Comparison of ENCODE assay signal across 10 cellular contexts in genomic region chr1:15760520-15761211, GRCh38. TPM values are rescaled to one million over a fixed set of nuclear protein-coding genes. Genes with fewer than 3 reads are reported as not detected.
A peak's percentile ranks its signal among the peaks of the same experiment; 100 is the strongest.
DNase-seq lines count a peak whose midpoint lies in the region; ATAC-seq and TF ChIP-seq lines count a peak whose summit lies in the region.
"Had no signal": no experiment of that assay in that cellular context is flagged by ENCODE, and none has a peak within 500 bp of the region (broad histone marks: within the 10 kb centered on the region; RNA-seq: fewer than 3 reads in every experiment).

No MANE protein-coding gene starts in this region.

- no peak overlapping the region for H2AFZ ChIP-seq in mesenchymal stem cell (ENCODE audit: low read depth, low read length)

- no peak overlapping the region for H2BK5ac ChIP-seq in mesenchymal stem cell (ENCODE audit: low read depth, low read length, poor library complexity, severe bottlenecking)

- H3K9me3 Mint-ChIP-seq in endothelial cell (ENCODE audit: unreplicated experiment): no peaks in the 10 kb centered on the region
- H3K9me3 Mint-ChIP-seq: activated naive CD4-positive, alpha-beta T cell treated with anti-CD3 and anti-CD28 coated beads, Interleukin-2, amount 10 ng/mL, durations not matched to agents 7 days and 5 days had no signal

- H3K9ac ChIP-seq in mesenchymal stem cell (ENCODE audit: low read length): peak overlapping the region; percentile 62

- no peaks in the 10 kb centered on the region for H3K9me3 ChIP-seq in mesenchymal stem cell (ENCODE audit: control insufficient read depth, low read length)

- peaks cover 0 to 2% of the 10 kb centered on the region in 2 experiments for H3K27me3 ChIP-seq in mesenchymal stem cell (ENCODE audit: control insufficient read depth in 1 of 2, insufficient read depth in 1 of 2, low read length in 2 of 2)

- H3K36me3 Mint-ChIP-seq in endothelial cell (ENCODE audit: low read depth, unreplicated experiment): peaks cover 27% of the 10 kb centered on the region
- H3K36me3 Mint-ChIP-seq: activated naive CD4-positive, alpha-beta T cell treated with anti-CD3 and anti-CD28 coated beads, Interleukin-2, amount 10 ng/mL, durations not matched to agents 7 days and 5 days had no signal

- H3K18ac ChIP-seq in mesenchymal stem cell (ENCODE audit: low read depth in 1 of 2, low read length in 2 of 2): peak overlapping the region; percentile 12 to 91

- peak overlapping the region; percentile 66 for H4K8ac ChIP-seq in mesenchymal stem cell (ENCODE audit: low read length)

- H3K4me3 ChIP-seq in mesenchymal stem cell (ENCODE audit: insufficient read depth in 1 of 2, low read depth in 1 of 2, low read length in 2 of 2) (peak overlapping the region; percentile 50), urinary bladder (ENCODE audit: low read depth, low read length) (no peak overlapping the region)

- peak overlapping the region; percentile 82 for H3K27ac ChIP-seq in mesenchymal stem cell (ENCODE audit: low read length, poor library complexity, severe bottlenecking)
- peak overlapping the region; percentile 78 for H3K27ac ChIP-seq in urinary bladder (ENCODE audit: low read depth)

- peak overlapping the region; percentile 62 for H3K4me2 ChIP-seq in mesenchymal stem cell (ENCODE audit: low read length, poor library complexity, severe bottlenecking)

- H3K27ac Mint-ChIP-seq in endothelial cell (ENCODE audit: unreplicated experiment): peak overlapping the region; percentile 91
- H3K27ac Mint-ChIP-seq: activated naive CD4-positive, alpha-beta T cell treated with anti-CD3 and anti-CD28 coated beads, Interleukin-2, amount 10 ng/mL, durations not matched to agents 7 days and 5 days had no signal

- H3K4me1 Mint-ChIP-seq in endothelial cell (ENCODE audit: unreplicated experiment): peaks cover 40% of the 10 kb centered on the region

- ATAC-seq in HG03280 (IDR thresholded peaks at IDR 0.05; ENCODE audit: unreplicated experiment) (no peak), GM21447 (IDR thresholded peaks at IDR 0.05; ENCODE audit: unreplicated experiment) (no peak), GM21786 (IDR thresholded peaks at IDR 0.05; ENCODE audit: unreplicated experiment) (no peak)

- peak overlapping the region; percentile 1 for H2BK120ac ChIP-seq in mesenchymal stem cell (ENCODE audit: low read depth, low read length)

- H2BK15ac ChIP-seq in mesenchymal stem cell (ENCODE audit: low read depth, poor library complexity, severe bottlenecking): no peak overlapping the region

- TF ChIP-seq CTCF in endothelial cell (IDR thresholded peaks at IDR 0.05; ENCODE audit: unreplicated experiment): no peak

- under 1% methylated on average over 12 of the region's 12 CpGs for WGBS in mesenchymal stem cell
- WGBS in urinary bladder: 13% methylated on average over 12 of the region's 12 CpGs

- peak overlapping the region; percentile 62 for H4K91ac ChIP-seq in mesenchymal stem cell (ENCODE audit: low read length)

- peaks cover 6 to 20% of the 10 kb centered on the region in 2 experiments for H3K36me3 ChIP-seq in mesenchymal stem cell (ENCODE audit: control insufficient read depth in 1 of 2, insufficient read depth in 2 of 2, low read depth in 1 of 2, low read length in 2 of 2)
- no peaks in the 10 kb centered on the region for H3K36me3 ChIP-seq in urinary bladder (ENCODE audit: insufficient read depth)

- H2AK5ac ChIP-seq in mesenchymal stem cell (ENCODE audit: low read length, severe bottlenecking): peak overlapping the region; percentile 53

- peaks cover 19% of the 10 kb centered on the region for H3K27me3 Mint-ChIP-seq in endothelial cell (ENCODE audit: unreplicated experiment)

- H3K79me1 ChIP-seq in mesenchymal stem cell (replicated peaks; ENCODE audit: low read length, poor library complexity, severe bottlenecking): peaks cover 14% of the 10 kb centered on the region

- H3K14ac ChIP-seq in mesenchymal stem cell (ENCODE audit: low read length in 2 of 2): no peak overlapping the region

- H3K23ac ChIP-seq in mesenchymal stem cell (ENCODE audit: low read length in 2 of 2): no peak overlapping the region

- H3K4ac ChIP-seq in mesenchymal stem cell (ENCODE audit: low read depth in 1 of 2, low read length in 2 of 2): peak overlapping the region; percentile 36 to 75

- DNase-seq in M059J (ENCODE audit: low read depth) (peak; percentile 96), endothelial cell (ENCODE audit: low spot score) (no peak), mesenchymal stem cell (peak; percentile 90), GDM1 (lab: John Stamatoyannopoulos, UW) (no peak)
- DNase-seq: activated naive CD4-positive, alpha-beta T cell treated with anti-CD3 and anti-CD28 coated beads, Interleukin-2, amount 10 ng/mL, durations not matched to agents 7 days and 5 days; NCI-H2171 had no signal

- peak overlapping the region in 1 of 2 experiments; percentile 21 for H2BK12ac ChIP-seq in mesenchymal stem cell (ENCODE audit: low read length in 2 of 2)

- peaks cover 37% of the 10 kb centered on the region for H3K4me1 ChIP-seq in mesenchymal stem cell (ENCODE audit: control insufficient read depth, insufficient read depth, low read depth, low read length)
- H3K4me1 ChIP-seq in urinary bladder (ENCODE audit: insufficient read depth): no peaks in the 10 kb centered on the region

- peak overlapping the region; percentile 96 for H3K4me3 Mint-ChIP-seq in endothelial cell (ENCODE audit: unreplicated experiment)
- H3K4me3 Mint-ChIP-seq: activated naive CD4-positive, alpha-beta T cell treated with anti-CD3 and anti-CD28 coated beads, Interleukin-2, amount 10 ng/mL, durations not matched to agents 7 days and 5 days had no signal

RNA-seq across cellular contexts. Expression of gene FBLIM1, which starts 2.1 kb away (rescaled TPM):
- 117 and 156 TPM in 2 replicates for total RNA-seq in M059J (2014; rRNA removed; shearing (Covaris generic))
- 198 TPM for total RNA-seq in endothelial cell (ENCODE audit: unreplicated experiment)
- polyA plus RNA-seq in mesenchymal stem cell (2013, experiment 1 of 2): 112 TPM
- 108 TPM for polyA plus RNA-seq in mesenchymal stem cell (2013, experiment 2 of 2)
- 28.8 TPM for total RNA-seq in urinary bladder
- 107 TPM for polyA plus RNA-seq in urinary bladder

RNA-seq across cellular contexts. Expression of gene TMEM82, which starts 18.4 kb away (rescaled TPM):
- total RNA-seq in M059J (2014; rRNA removed; shearing (Covaris generic)): not detected in 2 replicates
- not detected for total RNA-seq in endothelial cell (ENCODE audit: unreplicated experiment)
- not detected for polyA plus RNA-seq in mesenchymal stem cell (2013, experiment 1 of 2)
- not detected for polyA plus RNA-seq in mesenchymal stem cell (2013, experiment 2 of 2)
- not detected for total RNA-seq in urinary bladder
- polyA plus RNA-seq in urinary bladder: not detected

RNA-seq across cellular contexts. Expression of gene SLC25A34, which starts 24.6 kb away (rescaled TPM):
- 0.27 and 0.44 TPM in 2 replicates for total RNA-seq in M059J (2014; rRNA removed; shearing (Covaris generic))
- total RNA-seq in endothelial cell (ENCODE audit: unreplicated experiment) (3.5 TPM), urinary bladder (0.90 TPM)
- 0.32 TPM for polyA plus RNA-seq in mesenchymal stem cell (2013, experiment 1 of 2)
- 0.27 TPM for polyA plus RNA-seq in mesenchymal stem cell (2013, experiment 2 of 2)
- 1.3 TPM for polyA plus RNA-seq in urinary bladder

RNA-seq across cellular contexts. Expression of gene UQCRHL, which starts 46.8 kb away (rescaled TPM):
- total RNA-seq in M059J (2014; rRNA removed; shearing (Covaris generic)): 1.4 TPM in 2 replicates
- total RNA-seq in endothelial cell (ENCODE audit: unreplicated experiment) (2.4 TPM), urinary bladder (2.9 TPM)
- 1.9 TPM for polyA plus RNA-seq in mesenchymal stem cell (2013, experiment 1 of 2)
- polyA plus RNA-seq in mesenchymal stem cell (2013, experiment 2 of 2): 2.1 TPM
- 3.5 TPM for polyA plus RNA-seq in urinary bladder

Comparison
In these comparisons a context has a peak if more than half of its experiments do, and no peak if none do; other contexts are left out.
1. DNase-seq: peak in M059J (single experiment) and mesenchymal stem cell (single experiment); none in endothelial cell (single experiment) and GDM1 (single experiment).